In genomic region chr2:101704046-101704466, GRCh38 we compare ENCODE assay signal across 9 cellular contexts. TPM values are rescaled to one million over a fixed set of nuclear protein-coding genes. Genes with fewer than 3 reads are reported as not detected.
DNase-seq lines count a peak whose midpoint lies in the region; ATAC-seq and TF ChIP-seq lines count a peak whose summit lies in the region.
"Had no signal": no experiment of that assay in that cellular context is flagged by ENCODE, and none has a peak within 500 bp of the region (broad histone marks: within the 10 kb centered on the region; RNA-seq: fewer than 3 reads in every experiment).

No MANE protein-coding gene starts in this region.

- H3K4me3 Mint-ChIP-seq in mesothelial cell of epicardium = no peak overlapping the region

- peaks cover 21% of the 10 kb centered on the region for H3K36me3 Mint-ChIP-seq in mesothelial cell of epicardium

- H3K27ac Mint-ChIP-seq in mesothelial cell of epicardium = peak overlapping the region; percentile 84

- no peaks in the 10 kb centered on the region for H3K27me3 ChIP-seq in AG04450 (ENCODE audit: control insufficient read depth, insufficient read depth, low read length)

- POLR2A ChIA-PET in AG04450 (lab: Yijun Ruan, JAX) = interaction anchor here (0.7 kb wide), 2 partner anchors 28 to 63 kb away, joined by 3 read pairs; no protein-coding TSS in a partner anchor

- peak; percentile 66 for DNase-seq in AG04450 (ENCODE audit: low read depth, low spot score)
- peak; percentile 91 for DNase-seq in Jurkat, Clone E6-1 (ENCODE audit: low read depth, low spot score)
- DNase-seq in cardiac fibroblast (ENCODE audit: low read depth in 2 of 2) = peak; percentile 80
- no peak for DNase-seq in mesothelial cell of epicardium (ENCODE audit: low spot score in 2 of 2, unreplicated experiment in 2 of 2)
- DNase-seq in GDM1 (lab: John Stamatoyannopoulos, UW) = no peak
- no peak for DNase-seq in ecto neural progenitor cell (ENCODE audit: low spot score)
- no peak for DNase-seq in LoVo (ENCODE audit: low spot score)

- no peaks in the 10 kb centered on the region for H3K27me3 Mint-ChIP-seq in mesothelial cell of epicardium (ENCODE audit: low read depth)

- H3K9me3 ChIP-seq in AG04450 (ENCODE audit: control insufficient read depth, insufficient read depth, low read length) = no peaks in the 10 kb centered on the region

- ATAC-seq in GM19035 (IDR thresholded peaks at IDR 0.05; ENCODE audit: unreplicated experiment) = no peak

- H3K27ac ChIP-seq in AG04450 (ENCODE audit: low read depth, low read length) = peak overlapping the region; percentile 70
- H3K27ac ChIP-seq: VCaP had no signal

- H3K4me3 ChIP-seq in AG04450 (ENCODE audit: low read depth, low read length) = no peak overlapping the region
- no peak overlapping the region for H3K4me3 ChIP-seq in Jurkat, Clone E6-1 (ENCODE audit: low read length)
- no peak overlapping the region for H3K4me3 ChIP-seq in cardiac fibroblast (replicated peaks in 1 of 2; ENCODE audit: low read depth in 2 of 2, low read length in 2 of 2)

- H3K4me1 Mint-ChIP-seq in mesothelial cell of epicardium = peaks cover 43% of the 10 kb centered on the region

- peaks cover 10% of the 10 kb centered on the region for H3K9me3 Mint-ChIP-seq in mesothelial cell of epicardium

- CTCF ChIA-PET in AG04450 (lab: Charles Lee) = no interaction called here

- TF ChIP-seq CTCF in AG04450 (IDR thresholded peaks at IDR 0.05; ENCODE audit: low read depth, low read length) (no peak), cardiac fibroblast (IDR thresholded peaks at IDR 0.05; ENCODE audit: low read depth, low read length) (no peak), mesothelial cell of epicardium (IDR thresholded peaks at IDR 0.05; ENCODE audit: unreplicated experiment) (no peak)

RNA-seq across cellular contexts. Expression of gene MAP4K4, which starts 6.5 kb away (rescaled TPM):
- 152 and 158 TPM in 2 replicates for polyA plus RNA-seq in AG04450 (2011; rRNA removed)
- 227 and 248 TPM in 2 replicates for polyA minus RNA-seq in AG04450 (2011; rRNA and poly(A)+ RNA removed)
- polyA plus RNA-seq in Jurkat, Clone E6-1 (2012; ENCODE audit: insufficient read depth, insufficient read length) = 143 TPM
- total RNA-seq in mesothelial cell of epicardium = 170 to 175 TPM (median 174 TPM) in 3 replicates

Comparison
In these comparisons a context has a peak if more than half of its experiments do, and no peak if none do; other contexts are left out.
1. DNase-seq: peak in AG04450 (single experiment), Jurkat, Clone E6-1 (single experiment) and cardiac fibroblast (2 of 2); none in mesothelial cell of epicardium (0 of 2), GDM1 (single experiment), ecto neural progenitor cell (single experiment) and LoVo (single experiment).